In the genomic region with DNA sequence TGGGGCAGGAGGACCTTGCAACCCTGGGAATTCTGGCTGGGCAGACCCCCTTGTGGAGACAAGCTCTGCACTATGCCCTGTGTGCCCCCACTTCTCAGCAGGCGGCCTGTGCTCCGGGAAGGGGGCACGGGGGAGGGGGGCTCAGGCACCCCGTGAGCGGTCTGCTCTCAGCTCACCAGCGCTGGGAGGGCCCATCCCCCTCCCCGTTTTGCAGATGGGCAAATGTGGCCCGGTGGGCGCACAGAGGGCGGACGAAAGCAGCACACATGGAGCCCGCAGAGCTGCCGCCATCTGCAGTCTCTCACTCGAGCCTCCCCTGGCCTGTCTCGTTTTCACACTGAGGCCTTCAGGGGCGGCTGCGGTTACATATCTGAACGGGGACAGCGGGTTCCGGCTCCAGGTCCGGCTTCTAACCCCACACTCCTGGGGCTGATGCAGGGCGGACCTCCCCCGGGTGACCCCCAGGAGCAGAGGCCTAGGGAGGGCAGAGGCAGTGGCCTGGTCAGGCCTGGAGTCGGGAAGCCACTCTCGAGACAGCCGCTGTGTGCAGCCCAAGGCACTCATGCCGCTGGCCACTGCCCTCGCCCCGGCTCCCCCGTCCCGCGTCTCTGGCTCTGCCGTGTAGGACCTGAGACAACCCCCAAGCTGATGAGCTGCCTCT, we compare ENCODE assay signal across 1 cellular context.
TF ChIP-seq lines count a peak whose summit lies in the region.

No MANE protein-coding gene starts in this region.

TF ChIP-seq in HepG2, 621 proteins besides CTCF, POLR2A, EP300 and RAD21:
- TF ChIP-seq ZNF737 (CRISPR knock-in tag; IDR thresholded peaks at IDR 0.05; ENCODE audit: borderline replicate concordance): no peak
- TF ChIP-seq ZNF335 (CRISPR knock-in tag; IDR thresholded peaks at IDR 0.05): no peak
- TF ChIP-seq TCF7L2 (IDR thresholded peaks at IDR 0.05; ENCODE audit: low read depth, low read length): no peak
- TF ChIP-seq ZKSCAN8 (CRISPR knock-in tag; IDR thresholded peaks at IDR 0.05; ENCODE audit: borderline replicate concordance): no peak
- no peak for TF ChIP-seq ZNF253 (CRISPR knock-in tag; IDR thresholded peaks at IDR 0.05; ENCODE audit: borderline replicate concordance)
- TF ChIP-seq THAP7 (CRISPR knock-in tag; IDR thresholded peaks at IDR 0.05): no peak
- no peak for TF ChIP-seq SSRP1 (CRISPR knock-in tag; IDR thresholded peaks at IDR 0.05)
- TF ChIP-seq ERF (CRISPR knock-in tag; IDR thresholded peaks at IDR 0.05): no peak
- TF ChIP-seq, protein P1, sequence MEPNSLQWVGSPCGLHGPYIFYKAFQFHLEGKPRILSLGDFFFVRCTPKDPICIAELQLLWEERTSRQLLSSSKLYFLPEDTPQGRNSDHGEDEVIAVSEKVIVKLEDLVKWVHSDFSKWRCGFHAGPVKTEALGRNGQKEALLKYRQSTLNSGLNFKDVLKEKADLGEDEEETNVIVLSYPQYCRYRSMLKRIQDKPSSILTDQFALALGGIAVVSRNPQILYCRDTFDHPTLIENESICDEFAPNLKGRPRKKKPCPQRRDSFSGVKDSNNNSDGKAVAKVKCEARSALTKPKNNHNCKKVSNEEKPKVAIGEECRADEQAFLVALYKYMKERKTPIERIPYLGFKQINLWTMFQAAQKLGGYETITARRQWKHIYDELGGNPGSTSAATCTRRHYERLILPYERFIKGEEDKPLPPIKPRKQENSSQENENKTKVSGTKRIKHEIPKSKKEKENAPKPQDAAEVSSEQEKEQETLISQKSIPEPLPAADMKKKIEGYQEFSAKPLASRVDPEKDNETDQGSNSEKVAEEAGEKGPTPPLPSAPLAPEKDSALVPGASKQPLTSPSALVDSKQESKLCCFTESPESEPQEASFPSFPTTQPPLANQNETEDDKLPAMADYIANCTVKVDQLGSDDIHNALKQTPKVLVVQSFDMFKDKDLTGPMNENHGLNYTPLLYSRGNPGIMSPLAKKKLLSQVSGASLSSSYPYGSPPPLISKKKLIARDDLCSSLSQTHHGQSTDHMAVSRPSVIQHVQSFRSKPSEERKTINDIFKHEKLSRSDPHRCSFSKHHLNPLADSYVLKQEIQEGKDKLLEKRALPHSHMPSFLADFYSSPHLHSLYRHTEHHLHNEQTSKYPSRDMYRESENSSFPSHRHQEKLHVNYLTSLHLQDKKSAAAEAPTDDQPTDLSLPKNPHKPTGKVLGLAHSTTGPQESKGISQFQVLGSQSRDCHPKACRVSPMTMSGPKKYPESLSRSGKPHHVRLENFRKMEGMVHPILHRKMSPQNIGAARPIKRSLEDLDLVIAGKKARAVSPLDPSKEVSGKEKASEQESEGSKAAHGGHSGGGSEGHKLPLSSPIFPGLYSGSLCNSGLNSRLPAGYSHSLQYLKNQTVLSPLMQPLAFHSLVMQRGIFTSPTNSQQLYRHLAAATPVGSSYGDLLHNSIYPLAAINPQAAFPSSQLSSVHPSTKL (CRISPR knock-in tag; IDR thresholded peaks at IDR 0.05): no peak
- TF ChIP-seq STAT6 (CRISPR knock-in tag; IDR thresholded peaks at IDR 0.05; ENCODE audit: borderline replicate concordance): no peak
- TF ChIP-seq, protein P2, sequence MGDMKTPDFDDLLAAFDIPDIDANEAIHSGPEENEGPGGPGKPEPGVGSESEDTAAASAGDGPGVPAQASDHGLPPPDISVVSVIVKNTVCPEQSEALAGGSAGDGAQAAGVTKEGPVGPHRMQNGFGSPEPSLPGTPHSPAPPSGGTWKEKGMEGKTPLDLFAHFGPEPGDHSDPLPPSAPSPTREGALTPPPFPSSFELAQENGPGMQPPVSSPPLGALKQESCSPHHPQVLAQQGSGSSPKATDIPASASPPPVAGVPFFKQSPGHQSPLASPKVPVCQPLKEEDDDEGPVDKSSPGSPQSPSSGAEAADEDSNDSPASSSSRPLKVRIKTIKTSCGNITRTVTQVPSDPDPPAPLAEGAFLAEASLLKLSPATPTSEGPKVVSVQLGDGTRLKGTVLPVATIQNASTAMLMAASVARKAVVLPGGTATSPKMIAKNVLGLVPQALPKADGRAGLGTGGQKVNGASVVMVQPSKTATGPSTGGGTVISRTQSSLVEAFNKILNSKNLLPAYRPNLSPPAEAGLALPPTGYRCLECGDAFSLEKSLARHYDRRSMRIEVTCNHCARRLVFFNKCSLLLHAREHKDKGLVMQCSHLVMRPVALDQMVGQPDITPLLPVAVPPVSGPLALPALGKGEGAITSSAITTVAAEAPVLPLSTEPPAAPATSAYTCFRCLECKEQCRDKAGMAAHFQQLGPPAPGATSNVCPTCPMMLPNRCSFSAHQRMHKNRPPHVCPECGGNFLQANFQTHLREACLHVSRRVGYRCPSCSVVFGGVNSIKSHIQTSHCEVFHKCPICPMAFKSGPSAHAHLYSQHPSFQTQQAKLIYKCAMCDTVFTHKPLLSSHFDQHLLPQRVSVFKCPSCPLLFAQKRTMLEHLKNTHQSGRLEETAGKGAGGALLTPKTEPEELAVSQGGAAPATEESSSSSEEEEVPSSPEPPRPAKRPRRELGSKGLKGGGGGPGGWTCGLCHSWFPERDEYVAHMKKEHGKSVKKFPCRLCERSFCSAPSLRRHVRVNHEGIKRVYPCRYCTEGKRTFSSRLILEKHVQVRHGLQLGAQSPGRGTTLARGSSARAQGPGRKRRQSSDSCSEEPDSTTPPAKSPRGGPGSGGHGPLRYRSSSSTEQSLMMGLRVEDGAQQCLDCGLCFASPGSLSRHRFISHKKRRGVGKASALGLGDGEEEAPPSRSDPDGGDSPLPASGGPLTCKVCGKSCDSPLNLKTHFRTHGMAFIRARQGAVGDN (CRISPR knock-in tag; IDR thresholded peaks at IDR 0.05): 0 out of 2 replicates have a peak, but pooled peaks have one; percentile 13
- 0 out of 2 replicates have a peak, but pooled peaks have one; percentile 29 for TF ChIP-seq PCBP1 (IDR thresholded peaks at IDR 0.05; ENCODE audit: borderline replicate concordance, low read depth, low read length)
- TF ChIP-seq ZNF709 (CRISPR knock-in tag; IDR thresholded peaks at IDR 0.05): no peak
